ENCODE assay signal across 29 cellular contexts in genomic region chr1:180838535-180838934, GRCh38.
"Had no signal": no experiment of that assay in that cellular context is flagged by ENCODE, and none has a peak within 500 bp of the region (broad histone marks: within the 10 kb centered on the region; RNA-seq: fewer than 3 reads in every experiment).

No MANE protein-coding gene starts in this region.

- H3K36me3 ChIP-seq: colonic mucosa had no signal

- ATAC-seq: esophagus mucosa; gastrocnemius medialis; left cardiac atrium; left lung; mucosa of descending colon; natural killer cell treated with Interleukin-12 subunit alpha and Interleukin-12 subunit beta and Interleukin-15 and Interleukin-18, amount 100 ng/mL, for 72 hours; psoas muscle; right cardiac atrium; stimulated activated naive CD8-positive, alpha-beta T cell treated with anti-CD3 and anti-CD28 coated beads, Interleukin-15, amount 100 ng/mL, for 72 hours had no signal

- H3K4me3 Mint-ChIP-seq: dendritic cell treated with granulocyte-macrophage colony-stimulating factor and Interleukin-4, amounts not matched to agents 40 ng/mL and 50 ng/mL, for 4 days; endodermal cell; mesothelial cell of epicardium; naive B cell; natural killer cell treated with Interleukin-12 subunit alpha and Interleukin-12 subunit beta and Interleukin-15 and Interleukin-18, amount 100 ng/mL, for 72 hours; stimulated activated naive CD8-positive, alpha-beta T cell treated with anti-CD3 and anti-CD28 coated beads, Interleukin-15, amount 100 ng/mL, for 72 hours had no signal

- H3K4me1 ChIP-seq: colonic mucosa, gastrocnemius medialis, left lung, psoas muscle, suprapubic skin, vagina had no signal

- H3K27ac Mint-ChIP-seq: dendritic cell treated with granulocyte-macrophage colony-stimulating factor and Interleukin-4, amounts not matched to agents 40 ng/mL and 50 ng/mL, for 4 days; endodermal cell; naive B cell; natural killer cell treated with Interleukin-12 subunit alpha and Interleukin-12 subunit beta and Interleukin-15 and Interleukin-18, amount 100 ng/mL, for 72 hours; stimulated activated naive CD8-positive, alpha-beta T cell treated with anti-CD3 and anti-CD28 coated beads, Interleukin-15, amount 100 ng/mL, for 72 hours had no signal

- H3K27me3 Mint-ChIP-seq: dendritic cell treated with granulocyte-macrophage colony-stimulating factor and Interleukin-4, amounts not matched to agents 40 ng/mL and 50 ng/mL, for 4 days; naive B cell; natural killer cell treated with Interleukin-12 subunit alpha and Interleukin-12 subunit beta and Interleukin-15 and Interleukin-18, amount 100 ng/mL, for 72 hours; stimulated activated naive CD8-positive, alpha-beta T cell treated with anti-CD3 and anti-CD28 coated beads, Interleukin-15, amount 100 ng/mL, for 72 hours had no signal

- H3K9me3 Mint-ChIP-seq: natural killer cell treated with Interleukin-12 subunit alpha and Interleukin-12 subunit beta and Interleukin-15 and Interleukin-18, amount 100 ng/mL, for 72 hours had no signal

- H3K27me3 ChIP-seq: colonic mucosa, gastrocnemius medialis, left lung, suprapubic skin, vagina had no signal

- H3K4me1 Mint-ChIP-seq: naive B cell had no signal

- DNase-seq: colonic mucosa; effector CD8-positive, alpha-beta T cell; endodermal cell; foreskin fibroblast; gastrocnemius medialis; head of caudate nucleus; left cardiac atrium; left lung; mesenchymal stem cell; mucosa of descending colon; naive B cell; nucleus accumbens; posterior cingulate gyrus; psoas muscle; right cardiac atrium; stimulated activated CD4-positive, alpha-beta T cell treated with anti-CD3 and anti-CD28 coated beads, Interleukin-1b, Interleukin-23, amount 100 ng/mL, for 48 hours; stimulated activated CD4-positive, alpha-beta T cell treated with anti-CD3 and anti-CD28 coated beads, Interleukin-4, amount 100 ng/mL, for 1 hour; stimulated activated CD8-positive, alpha-beta memory T cell treated with anti-CD3 and anti-CD28 coated beads, Interleukin-4, amount 100 ng/mL, for 48 hours; stimulated activated naive CD4-positive, alpha-beta T cell; stimulated activated naive CD8-positive, alpha-beta T cell treated with anti-CD3 and anti-CD28 coated beads, Interleukin-15, amount 100 ng/mL, for 72 hours; trophoblast cell had no signal

- H3K27ac ChIP-seq: colonic mucosa, epithelial cell of prostate, gastrocnemius medialis, left lung, psoas muscle, skin epidermis, suprapubic skin, vagina had no signal

- H3K9me3 ChIP-seq: colonic mucosa, gastrocnemius medialis, psoas muscle, suprapubic skin had no signal

- H3K4me3 ChIP-seq: colonic mucosa, gastrocnemius medialis, left lung, mucosa of descending colon, psoas muscle, skin epidermis, suprapubic skin, vagina had no signal
